ENCODE assay signal across 26 cellular contexts in the genomic region with DNA sequence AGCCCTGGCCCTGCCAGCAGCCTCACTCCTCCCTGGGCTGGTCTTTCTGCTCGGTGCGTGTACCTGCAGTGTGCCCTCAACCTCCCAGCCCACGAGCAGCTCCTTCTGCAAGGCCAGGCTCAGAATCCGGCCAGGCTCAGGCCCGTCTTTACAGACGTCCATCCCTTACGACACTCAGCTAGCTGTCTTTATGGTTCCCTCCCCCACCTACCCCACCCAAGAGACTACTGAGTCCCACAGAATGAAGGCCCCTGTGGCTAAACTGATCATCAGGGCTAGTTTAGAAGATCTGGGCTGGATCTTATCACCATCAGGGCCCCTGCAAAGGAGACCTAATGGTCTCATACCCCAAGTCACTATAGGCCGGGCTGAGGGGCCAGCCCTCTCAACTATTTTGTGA. TPM values are rescaled to one million over a fixed set of nuclear protein-coding genes. Genes with fewer than 3 reads are reported as not detected.
"Had no signal": no experiment of that assay in that cellular context is flagged by ENCODE, and none has a peak within 500 bp of the region (broad histone marks: within the 10 kb centered on the region; RNA-seq: fewer than 3 reads in every experiment).

No MANE protein-coding gene starts in this region.

- ATAC-seq: gastrocnemius medialis, heart right ventricle had no signal

- H3K36me3 ChIP-seq: gastrocnemius medialis, neutrophil had no signal

- H3K36me3 Mint-ChIP-seq: naive B cell had no signal

- H3K27me3 ChIP-seq: gastrocnemius medialis, neutrophil, right atrium auricular region, sigmoid colon had no signal

- H3K4me1 ChIP-seq: esophagus muscularis mucosa, gastrocnemius medialis, heart right ventricle, right atrium auricular region, sigmoid colon, stomach had no signal

- H3K4me3 Mint-ChIP-seq: naive B cell, nephron had no signal

- H3K9me3 Mint-ChIP-seq: naive B cell, nephron had no signal

- H3K4me3 ChIP-seq: esophagus muscularis mucosa, gastrocnemius medialis, heart right ventricle, right atrium auricular region, sigmoid colon, skin epidermis, stomach had no signal

- H3K4me1 Mint-ChIP-seq: naive B cell had no signal

- H3K27ac ChIP-seq: epithelial cell of prostate, esophagus muscularis mucosa, gastrocnemius medialis, heart right ventricle, neutrophil, right atrium auricular region, sigmoid colon, skin epidermis, stomach had no signal

- H3K9me3 ChIP-seq: esophagus muscularis mucosa, gastrocnemius medialis, neutrophil, right atrium auricular region, sigmoid colon, stomach had no signal

- DNase-seq: cortex of kidney; effector memory CD4-positive, alpha-beta T cell; gastrocnemius medialis; heart right ventricle; hypothalamus; kidney glomerular epithelial cell; mesendoderm; naive B cell; sigmoid colon; stimulated activated CD4-positive, alpha-beta T cell treated with anti-CD3 and anti-CD28 coated beads, Interleukin-2, amount 100 ng/mL, for 24 hours; stimulated activated CD4-positive, alpha-beta T cell treated with anti-CD3 and anti-CD28 coated beads, Interleukin-4, amount 100 ng/mL, for 4 hours; stimulated activated naive CD4-positive, alpha-beta T cell; stomach; substantia nigra; trophoblast cell had no signal

RNA-seq across cellular contexts. Expression of a gene that starts 10.7 kb away (rescaled TPM):
- total RNA-seq: fibroblast of villous mesenchyme, lung microvascular endothelial cell, osteocyte had no signal

RNA-seq across cellular contexts. Expression of a gene that starts 30.6 kb away (rescaled TPM):
- total RNA-seq: gastrocnemius medialis had no signal

RNA-seq across cellular contexts. Expression of a gene that starts 40.1 kb away (rescaled TPM):
- total RNA-seq: gastrocnemius medialis, heart right ventricle, liver, lung microvascular endothelial cell, osteocyte, right atrium auricular region, urinary bladder had no signal
- polyA plus RNA-seq: heart right ventricle, liver had no signal
